Comparison of ENCODE assay signal across 9 cellular contexts in the genomic region with DNA sequence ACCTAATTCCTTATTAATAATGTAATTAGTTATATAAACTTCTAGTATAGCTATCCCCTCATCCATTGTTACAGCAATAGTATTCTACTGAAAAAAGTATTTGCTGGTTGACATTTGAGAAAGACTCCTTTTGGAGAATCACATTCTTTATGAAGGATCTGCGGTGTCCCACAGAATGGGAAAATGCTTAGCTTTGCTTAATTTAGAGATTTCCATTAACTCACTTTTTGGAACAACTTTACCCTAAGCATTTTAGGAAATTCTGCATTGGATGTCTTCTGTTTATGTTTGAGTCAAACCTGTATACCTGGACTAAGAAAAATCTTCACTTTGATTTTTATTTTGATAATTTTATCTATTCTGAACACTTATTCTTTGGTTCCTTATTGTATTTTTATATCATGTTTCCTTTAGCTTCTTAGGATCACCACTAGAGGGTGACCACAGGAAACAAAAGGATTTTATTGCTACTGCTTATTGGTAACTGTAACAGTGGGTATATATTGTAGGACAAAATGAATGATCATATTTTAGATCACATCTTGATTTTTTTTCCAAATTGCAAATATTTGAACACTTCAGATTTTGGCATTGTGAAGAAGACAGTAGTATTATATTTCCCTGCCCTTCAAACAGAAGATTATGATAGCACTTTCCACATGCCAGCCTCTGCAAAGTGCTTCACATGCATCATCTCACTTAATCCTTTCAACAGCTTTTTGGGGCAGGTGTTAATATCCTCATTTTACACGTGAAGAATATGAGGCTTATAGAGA.
DNase-seq lines count a peak whose midpoint lies in the region; ATAC-seq, FAIRE-seq and TF ChIP-seq lines count a peak whose summit lies in the region.
"Had no signal": no experiment of that assay in that cellular context is flagged by ENCODE, and none has a peak within 500 bp of the region (broad histone marks: within the 10 kb centered on the region; RNA-seq: fewer than 3 reads in every experiment).

No MANE protein-coding gene starts in this region.

- peak; percentile 59 for TF ChIP-seq CTCF in AG09319 (IDR thresholded peaks at IDR 0.05; ENCODE audit: low read depth, low read length)
- peak; percentile 81 for TF ChIP-seq CTCF in VCaP (conservative IDR thresholded peaks at IDR 0.05)
- TF ChIP-seq CTCF in kidney (IDR thresholded peaks at IDR 0.05; ENCODE audit: borderline replicate concordance, extremely low read depth, insufficient read depth), result no peak

- H3K4me3 ChIP-seq in kidney (ENCODE audit: low read length in 2 of 2), result no peak overlapping the region

- H3K36me3 Mint-ChIP-seq in activated CD4-positive, alpha-beta memory T cell treated with anti-CD3 and anti-CD28 coated beads for 36 hours, result peaks cover 18% of the 10 kb centered on the region

- no peaks in the 10 kb centered on the region for H3K9me3 ChIP-seq in kidney (ENCODE audit: control insufficient read depth in 1 of 2, low read length in 2 of 2)

- H3K9me3 Mint-ChIP-seq in activated CD4-positive, alpha-beta memory T cell treated with anti-CD3 and anti-CD28 coated beads for 36 hours, result no peaks in the 10 kb centered on the region
- H3K9me3 Mint-ChIP-seq: activated naive CD8-positive, alpha-beta T cell treated with anti-CD3 and anti-CD28 coated beads, Interleukin-2, amount 10 ng/mL, durations not matched to agents 7 days and 5 days had no signal

- CTCF ChIA-PET in activated CD4-positive, alpha-beta memory T cell treated with anti-CD3 and anti-CD28 coated beads for 36 hours (lab: Charles Lee), result interaction anchor here (0.8 to 1.2 kb wide), 2 partner anchors 36 to 208 kb away, joined by 3 read pairs; a partner anchor contains a TSS

- FAIRE-seq in kidney (lab: Jason Lieb, UNC), result peak; percentile 68

- POLR2A ChIA-PET in activated CD4-positive, alpha-beta memory T cell treated with anti-CD3 and anti-CD28 coated beads for 36 hours (lab: Charles Lee), result no interaction called here

- H3K27ac ChIP-seq in VCaP, result no peak overlapping the region
- no peak overlapping the region for H3K27ac ChIP-seq in kidney (ENCODE audit: low read depth in 2 of 2, low read length in 2 of 2)

- H3K36me3 ChIP-seq in kidney (ENCODE audit: control insufficient read depth in 1 of 2, insufficient read depth in 2 of 2, low read length in 2 of 2), result peaks cover 0 to 7% of the 10 kb centered on the region in 2 donors

- H3K4me1 ChIP-seq in kidney (ENCODE audit: control insufficient read depth in 1 of 2, insufficient read depth in 1 of 2, low read depth in 1 of 2, low read length in 2 of 2), result no peaks in the 10 kb centered on the region

- no peak overlapping the region for H3K4me3 Mint-ChIP-seq in activated CD4-positive, alpha-beta memory T cell treated with anti-CD3 and anti-CD28 coated beads for 36 hours
- H3K4me3 Mint-ChIP-seq: activated naive CD8-positive, alpha-beta T cell treated with anti-CD3 and anti-CD28 coated beads, Interleukin-2, amount 10 ng/mL, durations not matched to agents 7 days and 5 days had no signal

- no peak overlapping the region for H3K27ac Mint-ChIP-seq in activated CD4-positive, alpha-beta memory T cell treated with anti-CD3 and anti-CD28 coated beads for 36 hours
- H3K27ac Mint-ChIP-seq: activated naive CD8-positive, alpha-beta T cell treated with anti-CD3 and anti-CD28 coated beads, Interleukin-2, amount 10 ng/mL, durations not matched to agents 7 days and 5 days had no signal

- no peaks in the 10 kb centered on the region for H3K4me1 Mint-ChIP-seq in activated CD4-positive, alpha-beta memory T cell treated with anti-CD3 and anti-CD28 coated beads for 36 hours (ENCODE audit: low read depth)

- no peaks in the 10 kb centered on the region for H3K27me3 Mint-ChIP-seq in activated CD4-positive, alpha-beta memory T cell treated with anti-CD3 and anti-CD28 coated beads for 36 hours
- H3K27me3 Mint-ChIP-seq: activated naive CD8-positive, alpha-beta T cell treated with anti-CD3 and anti-CD28 coated beads, Interleukin-2, amount 10 ng/mL, durations not matched to agents 7 days and 5 days had no signal

- no peak overlapping the region for H3K9ac ChIP-seq in kidney (ENCODE audit: low read length in 2 of 2)

- intact Hi-C loops in kidney (cut with DNase I), result no loop called here
- intact Hi-C loops in activated CD4-positive, alpha-beta memory T cell treated with anti-CD3 and anti-CD28 coated beads for 36 hours (cut with micrococcal nuclease), result no loop called here

- no peak for ATAC-seq in GM19324 (IDR thresholded peaks at IDR 0.05; ENCODE audit: low FRiP score, unreplicated experiment)
- no peak for ATAC-seq in HG03565 (IDR thresholded peaks at IDR 0.05; ENCODE audit: unreplicated experiment)
- ATAC-seq in esophagus mucosa, result no peak

- DNase-seq in AG09319 (ENCODE audit: extremely low read depth, low read depth) (no peak), HCEC 1CT (peak; percentile 35), kidney (no peak)
- no peak for DNase-seq in activated CD4-positive, alpha-beta memory T cell treated with anti-CD3 and anti-CD28 coated beads for 36 hours
- DNase-seq: activated naive CD8-positive, alpha-beta T cell treated with anti-CD3 and anti-CD28 coated beads, Interleukin-2, amount 10 ng/mL, durations not matched to agents 7 days and 5 days had no signal
